17 cellular contexts compared by ENCODE assay signal in genomic region chr5:58122157-58122556, GRCh38.
DNase-seq lines count a peak whose midpoint lies in the region; FAIRE-seq and TF ChIP-seq lines count a peak whose summit lies in the region.
"Had no signal": no experiment of that assay in that cellular context is flagged by ENCODE, and none has a peak within 500 bp of the region (broad histone marks: within the 10 kb centered on the region; RNA-seq: fewer than 3 reads in every experiment).

No MANE protein-coding gene starts in this region.

- peak overlapping the region; percentile 54 for H3K9ac ChIP-seq in neural cell (ENCODE audit: low read length)

- no peak for FAIRE-seq in HTR-8/SVneo (lab: Jason Lieb, UNC)

- peak overlapping the region; percentile 91 for H3K27ac ChIP-seq in neural cell (ENCODE audit: low read length)
- H3K27ac ChIP-seq: C4-2B, Peyer's patch had no signal

- peak overlapping the region; percentile 6 for H2AFZ ChIP-seq in neural cell (ENCODE audit: low read depth, low read length)

- H3K4me2 ChIP-seq in neural cell (ENCODE audit: low read length), result peak overlapping the region; percentile 46

- peaks cover 5% of the 10 kb centered on the region for H3F3A ChIP-seq in neural cell (ENCODE audit: insufficient read depth, low read length, poor library complexity, severe bottlenecking)

- no peak for TF ChIP-seq CTCF in neural cell (IDR thresholded peaks at IDR 0.05; ENCODE audit: poor library complexity, severe bottlenecking)

- peak overlapping the region; percentile 50 for H3K4me3 ChIP-seq in neural cell (ENCODE audit: low read length)
- H3K4me3 ChIP-seq: Peyer's patch had no signal

- TF ChIP-seq RAD21 in neural cell (conservative IDR thresholded peaks at IDR 0.05), result no peak

- no peaks in the 10 kb centered on the region for H3K27me3 ChIP-seq in neural cell (ENCODE audit: insufficient read depth, low read depth, low read length)
- H3K27me3 ChIP-seq: Peyer's patch had no signal

- no peaks in the 10 kb centered on the region for H3K36me3 ChIP-seq in neural cell (ENCODE audit: insufficient read depth, low read length)
- H3K36me3 ChIP-seq: Peyer's patch had no signal

- peak; percentile 39 for DNase-seq in DMS 273 (lab: John Stamatoyannopoulos, UW; ENCODE audit: unreplicated experiment)
- DNase-seq in M059J (ENCODE audit: low read depth), result peak; percentile 28
- peak; percentile 85 for DNase-seq in NCI-H748 treated with DMSO at 0.1 percent for 48 hours (lab: John Stamatoyannopoulos, UW)
- no peak for DNase-seq in COLO668 (lab: John Stamatoyannopoulos, UW; ENCODE audit: unreplicated experiment)
- DNase-seq in HTR-8/SVneo (ENCODE audit: insufficient read length, low spot score), result no peak
- DNase-seq in DMS79 (lab: John Stamatoyannopoulos, UW), result no peak
- DNase-seq: ACHN; DMS153; H7; NCI-H1048; NCI-H187; NCI-H345; NCI-H524 treated with DMSO at 0.1 percent for 48 hours; NK-92 treated with Interleukin-12 subunit alpha and Interleukin-12 subunit beta, amount 100 ng/mL, for 24 hours; Peyer's patch had no signal

- H4K20me1 ChIP-seq in neural cell (ENCODE audit: insufficient read depth), result no peaks in the 10 kb centered on the region

- peak; percentile 80 for TF ChIP-seq EP300 in neural cell (conservative IDR thresholded peaks at IDR 0.05; ENCODE audit: poor library complexity, severe bottlenecking)

- no peaks in the 10 kb centered on the region for H3K79me2 ChIP-seq in neural cell (replicated peaks; ENCODE audit: insufficient read depth, low read length)

- no peaks in the 10 kb centered on the region for H3K9me2 ChIP-seq in neural cell (ENCODE audit: insufficient read depth, low read length)

- H3K9me3 ChIP-seq in neural cell (ENCODE audit: low read length), result no peaks in the 10 kb centered on the region
- H3K9me3 ChIP-seq: Peyer's patch had no signal

TF ChIP-seq in neural cell, 6 proteins besides CTCF, POLR2A, EP300 and RAD21:
- TF ChIP-seq POLR2AphosphoS5 (IDR thresholded peaks at IDR 0.05), result peak; percentile 55
- peak; percentile 20 for TF ChIP-seq MXI1 (conservative IDR thresholded peaks at IDR 0.05; ENCODE audit: poor library complexity, severe bottlenecking)
- TF ChIP-seq TAF1 (IDR thresholded peaks at IDR 0.05; ENCODE audit: low read depth), result no peak
- TF ChIP-seq EZH2 (IDR thresholded peaks at IDR 0.05; ENCODE audit: borderline replicate concordance, insufficient read depth, low read length, poor library complexity, severe bottlenecking), result no peak
- no peak for TF ChIP-seq SMC3 (conservative IDR thresholded peaks at IDR 0.05; ENCODE audit: poor library complexity)

Comparison
In these comparisons a context has a peak if more than half of its experiments do, and no peak if none do; other contexts are left out.
1. DNase-seq: peak in DMS 273 (single experiment), M059J (single experiment) and NCI-H748 treated with DMSO at 0.1 percent for 48 hours (single experiment); none in COLO668 (single experiment), HTR-8/SVneo (single experiment) and DMS79 (single experiment).